In genomic region chr17:45021607-45022287, GRCh38 we compare ENCODE assay signal across 8 cellular contexts. TPM values are rescaled to one million over a fixed set of nuclear protein-coding genes. Genes with fewer than 3 reads are reported as not detected.
DNase-seq lines count a peak whose midpoint lies in the region; ATAC-seq and TF ChIP-seq lines count a peak whose summit lies in the region.

No MANE protein-coding gene starts in this region.

- DNase-seq in 8988T, result peak; percentile 89
- DNase-seq in NCI-H128 (lab: John Stamatoyannopoulos, UW; ENCODE audit: unreplicated experiment), result peak; percentile 2
- peak; percentile 72 for DNase-seq in WTC11 (ENCODE audit: low spot score)
- peak; percentile 46 to 72 for DNase-seq in breast epithelium (ENCODE audit: low spot score in 2 of 2)
- DNase-seq in iris pigment epithelial cell (ENCODE audit: low read depth), result peak; percentile 57
- DNase-seq in stimulated activated CD4-positive, alpha-beta T cell treated with anti-CD3 and anti-CD28 coated beads, Interleukin-15, amount 100 ng/mL, for 1 hour (ENCODE audit: low read depth in 1 of 2, low spot score in 1 of 2), result peak; percentile 39 to 65
- DNase-seq in inferior parietal cortex (ENCODE audit: extremely low spot score), result no peak

- H3K27ac ChIP-seq in breast epithelium, result peak overlapping the region; percentile 78 to 87

- no peaks in the 10 kb centered on the region for H3K9me3 ChIP-seq in breast epithelium

- peaks cover 6% of the 10 kb centered on the region; the same call in 1 of the 2 replicates for H3K36me3 Mint-ChIP-seq in WTC11

- H3K27me3 Mint-ChIP-seq in WTC11 (ENCODE audit: low read depth), result peaks cover 42% of the 10 kb centered on the region

- H3K27ac Mint-ChIP-seq in WTC11, result no peak overlapping the region

- TF ChIP-seq CTCF in WTC11 (IDR thresholded peaks at IDR 0.05) (peak; percentile 85), breast epithelium (IDR thresholded peaks at IDR 0.05) (peak in 2 of 3 donors; percentile 53 to 94)

- TF ChIP-seq POLR2A in breast epithelium (IDR thresholded peaks at IDR 0.05), result no peak

- peaks cover 7 to 13% of the 10 kb centered on the region in 2 donors for H3K4me1 ChIP-seq in breast epithelium

- CTCF ChIA-PET in WTC11 (lab: Charles Lee), result interaction anchor here (0.6 to 8.0 kb wide), 34 partner anchors 10 to 1465 kb away, joined by 3 to 177 read pairs (median 5); partner anchors contain the start of genes ACBD4, C1QL1, GFAP and KIF18B

- no peaks in the 10 kb centered on the region for H3K9me3 Mint-ChIP-seq in WTC11

- no peaks in the 10 kb centered on the region for H3K36me3 ChIP-seq in breast epithelium

- peaks cover 28% of the 10 kb centered on the region for H3K4me1 Mint-ChIP-seq in WTC11

- peak overlapping the region; percentile 66 for H3K4me3 Mint-ChIP-seq in WTC11

- intact Hi-C loops in breast epithelium (cut with DNase I; ENCODE audit: low total_unique reads), result loop anchor here (5.0 to 10.0 kb wide), 2 partner anchors 83 to 104 kb away; partner anchors contain the start of gene GFAP

- ATAC-seq in GM18907 (IDR thresholded peaks at IDR 0.05; ENCODE audit: unreplicated experiment), result peak; percentile 40
- ATAC-seq in WTC11, result peak; percentile 62

- peak overlapping the region; percentile 28 to 60 (median 45) for H3K4me3 ChIP-seq in breast epithelium

- POLR2A ChIA-PET in WTC11 (lab: Charles Lee), result interaction anchor here (0.7 to 1.9 kb wide), 3 partner anchors 39 to 127 kb away, joined by 3 to 5 read pairs (median 3); partner anchors contain the start of genes HEXIM1 and NMT1

- H3K27me3 ChIP-seq in breast epithelium, result no peaks in the 10 kb centered on the region

TF ChIP-seq in WTC11, 78 proteins besides CTCF, POLR2A, EP300 and RAD21 (continues in another document):
- TF ChIP-seq SP1 (CRISPR knock-in tag; conservative IDR thresholded peaks at IDR 0.05) (peak; percentile 47; the same call in 1 of the 2 replicates), FOXP1 (CRISPR knock-in tag; IDR thresholded peaks at IDR 0.05; ENCODE audit: borderline replicate concordance) (0 out of 2 replicates have a peak, but pooled peaks have one; percentile 67), MLX (CRISPR knock-in tag; IDR thresholded peaks at IDR 0.05) (no peak), GABPB1 (CRISPR knock-in tag; IDR thresholded peaks at IDR 0.05) (peak; percentile 51), PREB (CRISPR knock-in tag; IDR thresholded peaks at IDR 0.05; ENCODE audit: borderline replicate concordance) (0 out of 2 replicates have a peak, but pooled peaks have one; percentile 14), SOX15 (CRISPR knock-in tag; IDR thresholded peaks at IDR 0.05) (no peak), ZNF263 (CRISPR knock-in tag; IDR thresholded peaks at IDR 0.05; ENCODE audit: low read depth) (peak; percentile 24; the same call in 1 of the 2 replicates), HMGXB4 (CRISPR knock-in tag; IDR thresholded peaks at IDR 0.05) (peak; percentile 69; the same call in 1 of the 2 replicates), E2F5 (CRISPR knock-in tag; IDR thresholded peaks at IDR 0.05) (0 out of 2 replicates have a peak, but pooled peaks have one; percentile 50), ERG (CRISPR knock-in tag; IDR thresholded peaks at IDR 0.05) (0 out of 2 replicates have a peak, but pooled peaks have one; percentile 4), ZBTB21 (CRISPR knock-in tag; IDR thresholded peaks at IDR 0.05; ENCODE audit: borderline replicate concordance) (no peak), EMX1 (CRISPR knock-in tag; IDR thresholded peaks at IDR 0.05) (0 out of 2 replicates have a peak, but pooled peaks have one; percentile 1), ZNF423 (CRISPR knock-in tag; IDR thresholded peaks at IDR 0.05) (peak; percentile 99), CREM (CRISPR knock-in tag; IDR thresholded peaks at IDR 0.05) (no peak), ETV6 (CRISPR knock-in tag; IDR thresholded peaks at IDR 0.05) (peak; percentile 60; the same call in 1 of the 2 replicates), ARID4B (CRISPR knock-in tag; IDR thresholded peaks at IDR 0.05; ENCODE audit: borderline replicate concordance) (no peak)

RNA-seq across cellular contexts. Expression of gene DCAKD, which starts 29.7 kb away (rescaled TPM):
- total RNA-seq in WTC11 (2021), result 57.7 to 59.2 TPM (median 58.7 TPM) in 3 replicates
- total RNA-seq in breast epithelium, result 10 to 100 TPM; 44.0 to 76.8 (median 48.2) TPM

RNA-seq across cellular contexts. Expression of gene NMT1, which starts 39.4 kb away (rescaled TPM):
- total RNA-seq in WTC11 (2021) (152 to 162 TPM (median 153 TPM) in 3 replicates), breast epithelium (100 to 1,000 TPM in 1 of 3 donors, 10 to 100 TPM in 2; 81.9 to 130 (median 84.0) TPM)

RNA-seq across cellular contexts. Expression of gene C1QL1, which starts 53.6 kb away (rescaled TPM):
- 13.4 to 16.8 TPM (median 15.6 TPM) in 3 replicates for total RNA-seq in WTC11 (2021)
- total RNA-seq in breast epithelium, result 1 to 10 TPM in 1 of 3 donors, under 1 TPM in 1, not detected in 1; 0.98 to 7.2 TPM
